ENCODE assay signal across 15 cellular contexts in genomic region chr1:51420867-51421627, GRCh38.
A peak's percentile ranks its signal among the peaks of the same experiment; 100 is the strongest.
DNase-seq lines count a peak whose midpoint lies in the region; ATAC-seq, FAIRE-seq and TF ChIP-seq lines count a peak whose summit lies in the region.
"Had no signal": no experiment of that assay in that cellular context is flagged by ENCODE, and none has a peak within 500 bp of the region (broad histone marks: within the 10 kb centered on the region; RNA-seq: fewer than 3 reads in every experiment).

No MANE protein-coding gene starts in this region.

- H4K5ac ChIP-seq in H1 (ENCODE audit: insufficient read length, low read depth, low read length): no peak overlapping the region

- peaks cover 27% of the 10 kb centered on the region for H3K36me3 Mint-ChIP-seq in activated CD8-positive, alpha-beta T cell treated with anti-CD3 and anti-CD28 coated beads for 36 hours (ENCODE audit: low read depth)
- peaks cover 38% of the 10 kb centered on the region for H3K36me3 Mint-ChIP-seq in activated CD8-positive, alpha-beta T cell treated with anti-CD3 and anti-CD28 coated beads, Interleukin-2, amount 10 ng/mL, durations not matched to agents 7 days and 5 days (ENCODE audit: low read depth)

- H3K18ac ChIP-seq in H1 (ENCODE audit: extremely low read depth, low read length): no peak overlapping the region

- no peak overlapping the region for H2BK120ac ChIP-seq in H1 (replicated peaks; ENCODE audit: low read depth, low read length)

- H3K4me2 ChIP-seq in H1 (ENCODE audit: insufficient read depth in 1 of 2, low read depth in 2 of 2, low read length in 2 of 2): peak overlapping the region; percentile 56 to 66
- H3K4me2 ChIP-seq: A549 had no signal

- no peaks in the 10 kb centered on the region for H3K23me2 ChIP-seq in H1 (ENCODE audit: low read depth, low read length)

- H3K4me3 ChIP-seq in HUES64 (ENCODE audit: low read length) (peak overlapping the region; percentile 47), H1 (ENCODE audit: extremely low read depth in 1 of 4, insufficient read depth in 2 of 4, low read depth in 3 of 4, low read length in 4 of 4) (peak overlapping the region in 2 of 4 experiments; percentile 41 to 75; a peak in 4 of 8 replicates), neuron (ENCODE audit: low read length) (peak overlapping the region; percentile 74)
- H3K4me3 ChIP-seq: A549, upper lobe of left lung had no signal

- H4K8ac ChIP-seq in H1 (ENCODE audit: extremely low read depth, insufficient read depth, low read length): no peak overlapping the region

- H2BK20ac ChIP-seq in H1 (ENCODE audit: low read length): no peak overlapping the region

- H4K91ac ChIP-seq in H1 (replicated peaks; ENCODE audit: insufficient read length, low read length): no peak overlapping the region

- 0 out of 2 replicates have a peak, but pooled peaks cover 8% of the 10 kb centered on the region for H3K36me3 ChIP-seq in HUES64 (ENCODE audit: insufficient read depth, low read length)
- H3K36me3 ChIP-seq in H1 (ENCODE audit: control insufficient read depth in 2 of 4, insufficient read depth in 4 of 4, low read length in 3 of 4): no peaks in the 10 kb centered on the region; a peak in 1 of 8 replicates
- no peaks in the 10 kb centered on the region for H3K36me3 ChIP-seq in neuron (ENCODE audit: insufficient read depth, low read length)
- H3K36me3 ChIP-seq: brain microvascular endothelial cell had no signal

- H2BK15ac ChIP-seq in H1 (ENCODE audit: low read length): no peak overlapping the region

- peaks cover 32% of the 10 kb centered on the region for H3K4me1 ChIP-seq in HUES64 (ENCODE audit: insufficient read depth, low read length)
- H3K4me1 ChIP-seq in H1 (replicated peaks in 1 of 4; ENCODE audit: control insufficient read depth in 3 of 4, insufficient read depth in 4 of 4, low read length in 3 of 4): peaks cover 0 to 8% (median 7%) of the 10 kb centered on the region in 4 experiments; a peak in 4 of 7 replicates
- peaks cover 32% of the 10 kb centered on the region for H3K4me1 ChIP-seq in neuron (ENCODE audit: insufficient read depth, low read length)
- H3K4me1 ChIP-seq: A549 had no signal

- no peak overlapping the region for H3K9ac ChIP-seq in HUES64 (ENCODE audit: low read depth, low read length)
- peak overlapping the region in 2 of 4 experiments; percentile 34 to 48; a peak in 2 of 7 replicates for H3K9ac ChIP-seq in H1 (replicated peaks in 1 of 4; ENCODE audit: extremely low read depth in 1 of 4, low read depth in 3 of 4, low read length in 3 of 4)

- peak overlapping the region; percentile 7 for H3K4me3 Mint-ChIP-seq in activated CD8-positive, alpha-beta T cell treated with anti-CD3 and anti-CD28 coated beads for 36 hours
- H3K4me3 Mint-ChIP-seq in activated CD8-positive, alpha-beta T cell treated with anti-CD3 and anti-CD28 coated beads, Interleukin-2, amount 10 ng/mL, durations not matched to agents 7 days and 5 days: no peak overlapping the region
- H3K4me3 Mint-ChIP-seq: activated T-helper 17 cell treated with anti-CD3 and anti-CD28 coated beads, Interleukin-2, amount 50 U/mL, for 72 hours had no signal

- H3K56ac ChIP-seq in H1 (replicated peaks; ENCODE audit: insufficient read length, low read depth, low read length): no peak overlapping the region

- no peak overlapping the region for H3K23ac ChIP-seq in H1 (ENCODE audit: insufficient read length)

- CTCF ChIA-PET in activated CD8-positive, alpha-beta T cell treated with anti-CD3 and anti-CD28 coated beads for 36 hours (lab: Charles Lee): interaction anchor here (1.4 kb wide), 1 partner anchor 103 kb away, joined by 3 read pairs; no protein-coding TSS in a partner anchor
- CTCF ChIA-PET in activated CD8-positive, alpha-beta T cell treated with anti-CD3 and anti-CD28 coated beads, Interleukin-2, amount 10 ng/mL, durations not matched to agents 7 days and 5 days (lab: Charles Lee): interaction anchor here (1.4 kb wide), 1 partner anchor 9 kb away, joined by 3 read pairs; no protein-coding TSS in a partner anchor
- CTCF ChIA-PET in H1 (lab: Charles Lee; ENCODE audit: partially characterized antibody): interaction anchor here (1.0 to 1.1 kb wide), 3 partner anchors 9 to 71 kb away, joined by 3 read pairs; no protein-coding TSS in a partner anchor

- no peak overlapping the region for H2AK5ac ChIP-seq in H1 (ENCODE audit: low read depth, low read length)

- 82% methylated on average over 2 of the region's 2 CpGs for WGBS in HUES64
- 51% methylated on average over 2 of the region's 2 CpGs; no CpG with 5 or more reads in 1 of the 2 experiments for WGBS in H1 (ENCODE audit: extremely low coverage in 1 of 2, insufficient coverage in 1 of 2, insufficient read length in 1 of 2, insufficient replicate concordance in 2 of 2, low coverage in 1 of 2, low lambda C conversion rate in 2 of 2, missing lambda C conversion rate in 1 of 2), 2 experiments

- TF ChIP-seq POLR2A in H1 (IDR thresholded peaks at IDR 0.05; ENCODE audit: control extremely low read depth in 1 of 2, low read depth in 2 of 2, low read length in 2 of 2): no peak

- no peaks in the 10 kb centered on the region for H4K20me1 ChIP-seq in H1 (replicated peaks in 1 of 2; ENCODE audit: control insufficient read depth in 1 of 2, insufficient read depth in 2 of 2, low read length in 2 of 2)

- peaks cover 0 to 55% of the 10 kb centered on the region in 2 experiments; a peak in 3 of 4 replicates for H3K79me2 ChIP-seq in H1 (ENCODE audit: control insufficient read depth in 1 of 2, insufficient read depth in 2 of 2, low read length in 2 of 2)

- H3K27me3 Mint-ChIP-seq in activated CD8-positive, alpha-beta T cell treated with anti-CD3 and anti-CD28 coated beads for 36 hours: no peaks in the 10 kb centered on the region
- H3K27me3 Mint-ChIP-seq in activated CD8-positive, alpha-beta T cell treated with anti-CD3 and anti-CD28 coated beads, Interleukin-2, amount 10 ng/mL, durations not matched to agents 7 days and 5 days (ENCODE audit: low read depth): no peaks in the 10 kb centered on the region
- H3K27me3 Mint-ChIP-seq: activated T-helper 17 cell treated with anti-CD3 and anti-CD28 coated beads, Interleukin-2, amount 50 U/mL, for 72 hours had no signal

- H2BK12ac ChIP-seq in H1 (ENCODE audit: low read depth, low read length): no peak overlapping the region

- TF ChIP-seq RAD21 in H1 (IDR thresholded peaks at IDR 0.05 in 1 of 2, conservative IDR thresholded peaks at IDR 0.05 in 1 of 2; ENCODE audit: low read depth in 2 of 2, low read length in 2 of 2): no peak

- POLR2A ChIA-PET in activated CD8-positive, alpha-beta T cell treated with anti-CD3 and anti-CD28 coated beads for 36 hours (lab: Charles Lee): no interaction called here
- POLR2A ChIA-PET in activated CD8-positive, alpha-beta T cell treated with anti-CD3 and anti-CD28 coated beads, Interleukin-2, amount 10 ng/mL, durations not matched to agents 7 days and 5 days (lab: Charles Lee): no interaction called here
- POLR2A ChIA-PET in H1 (lab: Charles Lee; ENCODE audit: partially characterized antibody): interaction anchor here (0.5 to 3.1 kb wide), 2 partner anchors 12 to 22 kb away, joined by 3 to 16 read pairs; no protein-coding TSS in a partner anchor

- no peaks in the 10 kb centered on the region for H3K27me3 ChIP-seq in HUES64 (ENCODE audit: insufficient read depth, low read length)
- H3K27me3 ChIP-seq in H1 (replicated peaks in 1 of 4; ENCODE audit: control insufficient read depth in 3 of 4, extremely low read depth in 1 of 4, insufficient read depth in 3 of 4, low read length in 3 of 4): no peaks in the 10 kb centered on the region
- no peaks in the 10 kb centered on the region for H3K27me3 ChIP-seq in neuron (ENCODE audit: insufficient read depth, low read length)
- H3K27me3 ChIP-seq: brain microvascular endothelial cell, upper lobe of left lung had no signal

- intact Hi-C loops in activated CD8-positive, alpha-beta T cell treated with anti-CD3 and anti-CD28 coated beads for 36 hours (cut with micrococcal nuclease): no loop called here

- H3K79me1 ChIP-seq in H1 (ENCODE audit: low read depth, low read length): no peaks in the 10 kb centered on the region

- H3K9me3 ChIP-seq in HUES64 (ENCODE audit: insufficient read depth, low read depth, low read length) (no peaks in the 10 kb centered on the region), H1 (ENCODE audit: insufficient read depth in 2 of 2, low read depth in 1 of 2, low read length in 1 of 2) (no peaks in the 10 kb centered on the region), neuron (ENCODE audit: low read length) (no peaks in the 10 kb centered on the region)
- H3K9me3 ChIP-seq: A549, upper lobe of left lung had no signal

- no peak overlapping the region for H2AFZ ChIP-seq in H1 (ENCODE audit: low read length)
- H2AFZ ChIP-seq in neuron (ENCODE audit: low read depth, low read length): no peak overlapping the region

- TF ChIP-seq CTCF in activated CD8-positive, alpha-beta T cell treated with anti-CD3 and anti-CD28 coated beads for 36 hours (IDR thresholded peaks at IDR 0.05): no peak
- no peak for TF ChIP-seq CTCF in H1 (IDR thresholded peaks at IDR 0.05; ENCODE audit: control extremely low read depth in 1 of 3, insufficient read depth in 1 of 3, low read depth in 1 of 3, low read length in 3 of 3)

- H3K4me1 Mint-ChIP-seq in activated CD8-positive, alpha-beta T cell treated with anti-CD3 and anti-CD28 coated beads for 36 hours (ENCODE audit: low read depth): peaks cover 16% of the 10 kb centered on the region
- H3K4me1 Mint-ChIP-seq in activated CD8-positive, alpha-beta T cell treated with anti-CD3 and anti-CD28 coated beads, Interleukin-2, amount 10 ng/mL, durations not matched to agents 7 days and 5 days (ENCODE audit: low read depth): no peaks in the 10 kb centered on the region

- H3K9me3 Mint-ChIP-seq in activated CD8-positive, alpha-beta T cell treated with anti-CD3 and anti-CD28 coated beads for 36 hours: no peaks in the 10 kb centered on the region
- H3K9me3 Mint-ChIP-seq in activated CD8-positive, alpha-beta T cell treated with anti-CD3 and anti-CD28 coated beads, Interleukin-2, amount 10 ng/mL, durations not matched to agents 7 days and 5 days (ENCODE audit: insufficient read depth): no peaks in the 10 kb centered on the region
- H3K9me3 Mint-ChIP-seq: activated T-helper 17 cell treated with anti-CD3 and anti-CD28 coated beads, Interleukin-2, amount 50 U/mL, for 72 hours had no signal

- H3K27ac Mint-ChIP-seq in activated CD8-positive, alpha-beta T cell treated with anti-CD3 and anti-CD28 coated beads for 36 hours: peak overlapping the region; percentile 26
- no peak overlapping the region for H3K27ac Mint-ChIP-seq in activated CD8-positive, alpha-beta T cell treated with anti-CD3 and anti-CD28 coated beads, Interleukin-2, amount 10 ng/mL, durations not matched to agents 7 days and 5 days
- H3K27ac Mint-ChIP-seq: activated T-helper 17 cell treated with anti-CD3 and anti-CD28 coated beads, Interleukin-2, amount 50 U/mL, for 72 hours had no signal

- no peak for FAIRE-seq in H1 (lab: Jason Lieb, UNC)
- FAIRE-seq: A549 had no signal

- TF ChIP-seq EP300 in H1 (IDR thresholded peaks at IDR 0.05; ENCODE audit: borderline replicate concordance in 1 of 2, low read depth in 2 of 2, low read length in 2 of 2): no peak

- H3K4ac ChIP-seq in H1 (replicated peaks; ENCODE audit: insufficient read length, low read depth, low read length): no peak overlapping the region

- no peak for ATAC-seq in activated CD8-positive, alpha-beta T cell treated with anti-CD3 and anti-CD28 coated beads for 36 hours
- ATAC-seq in activated CD8-positive, alpha-beta T cell treated with anti-CD3 and anti-CD28 coated beads, Interleukin-2, amount 10 ng/mL, durations not matched to agents 7 days and 5 days: no peak
- ATAC-seq in HG03520 (IDR thresholded peaks at IDR 0.05; ENCODE audit: unreplicated experiment) (no peak), GM21367 (IDR thresholded peaks at IDR 0.05; ENCODE audit: unreplicated experiment) (no peak)

- peak overlapping the region; percentile 17 for H3K27ac ChIP-seq in HUES64 (ENCODE audit: low read depth, low read length)
- H3K27ac ChIP-seq in H1 (ENCODE audit: low read depth, low read length): no peak overlapping the region
- H3K27ac ChIP-seq: A549, brain microvascular endothelial cell, upper lobe of left lung had no signal

- no peak for DNase-seq in activated CD8-positive, alpha-beta T cell treated with anti-CD3 and anti-CD28 coated beads for 36 hours
- DNase-seq in activated CD8-positive, alpha-beta T cell treated with anti-CD3 and anti-CD28 coated beads, Interleukin-2, amount 10 ng/mL, durations not matched to agents 7 days and 5 days: no peak
- DNase-seq in H1 (ENCODE audit: low read depth in 1 of 2, low spot score in 2 of 2): no peak
- no peak for DNase-seq in NCI-H524 treated with DMSO at 0.1 percent for 48 hours (lab: John Stamatoyannopoulos, UW)
- DNase-seq: activated CD4-positive, alpha-beta T cell treated with anti-CD3 and anti-CD28 coated beads, Interleukin-2, amount 50 U/mL, for 1 hour; left cardiac atrium; stimulated activated CD4-positive, alpha-beta T cell treated with anti-CD3 and anti-CD28 coated beads, Interleukin-2, amount 100 ng/mL, for 48 hours; upper lobe of left lung had no signal

- no peak overlapping the region for H2BK5ac ChIP-seq in H1 (ENCODE audit: low read depth, low read length)

- no peak overlapping the region for H3K14ac ChIP-seq in H1 (ENCODE audit: insufficient read length)
